ENCODE assay signal across 30 cellular contexts in the genomic region with DNA sequence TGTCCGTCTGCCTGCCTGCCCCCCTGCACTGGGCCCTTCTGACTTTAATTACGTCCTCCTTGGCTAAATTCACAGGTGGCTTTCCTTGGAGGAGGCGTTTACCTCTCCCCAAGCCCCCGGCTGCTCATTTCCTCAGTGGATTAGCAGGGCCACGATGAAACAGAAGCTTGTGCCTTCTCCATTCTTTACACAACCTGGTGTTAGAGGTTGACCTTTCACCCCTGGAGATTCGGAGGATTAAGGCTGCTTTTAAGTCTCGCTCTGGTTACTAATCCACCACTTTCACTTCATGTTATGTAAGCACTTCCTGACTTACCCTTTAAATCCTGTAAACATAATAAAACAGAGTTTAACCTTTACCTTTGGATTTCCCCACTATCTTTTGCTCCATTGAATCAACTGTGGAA.
DNase-seq lines count a peak whose midpoint lies in the region; ATAC-seq and TF ChIP-seq lines count a peak whose summit lies in the region.
"Had no signal": no experiment of that assay in that cellular context is flagged by ENCODE, and none has a peak within 500 bp of the region (broad histone marks: within the 10 kb centered on the region; RNA-seq: fewer than 3 reads in every experiment).

No MANE protein-coding gene starts in this region.

- H3K27ac ChIP-seq in GM23338 (ENCODE audit: low read depth) (no peak overlapping the region), esophagus muscularis mucosa (replicated peaks in 1 of 4) (no peak overlapping the region), mesendoderm (ENCODE audit: low read depth, low read length) (no peak overlapping the region)
- H3K27ac ChIP-seq: BLaER1, pancreas, sigmoid colon, tibial artery had no signal

- peaks cover 23% of the 10 kb centered on the region for H3K4me1 ChIP-seq in GM23338 (ENCODE audit: insufficient read depth)
- H3K4me1 ChIP-seq in esophagus muscularis mucosa: no peaks in the 10 kb centered on the region
- H3K4me1 ChIP-seq in mesendoderm (ENCODE audit: control insufficient read depth, low read depth, low read length): peaks cover 10% of the 10 kb centered on the region
- H3K4me1 ChIP-seq: BLaER1, pancreas, sigmoid colon, tibial artery had no signal

- no peaks in the 10 kb centered on the region for H3F3A ChIP-seq in GM23338 (replicated peaks; ENCODE audit: low read depth)

- no peak for TF ChIP-seq POLR2A in esophagus muscularis mucosa (IDR thresholded peaks at IDR 0.05; ENCODE audit: low read depth)

- H3K9me2 ChIP-seq in GM23338 (ENCODE audit: insufficient read depth): no peaks in the 10 kb centered on the region

- 48% methylated on average over 7 of the region's 7 CpGs for WGBS in esophagus muscularis mucosa
- WGBS in mesendoderm (ENCODE audit: extremely low coverage, insufficient coverage, low lambda C conversion rate): no CpG with 5 or more reads among the region's 7 CpGs

- no peak overlapping the region for H3K23ac ChIP-seq in mesendoderm (ENCODE audit: low read length)

- no peaks in the 10 kb centered on the region for H3K9me3 Mint-ChIP-seq in GM23338
- H3K9me3 Mint-ChIP-seq: activated CD4-positive, alpha-beta memory T cell treated with anti-CD3 and anti-CD28 coated beads, Interleukin-2, amount 10 ng/mL, durations not matched to agents 7 days and 5 days; activated naive CD8-positive, alpha-beta T cell treated with anti-CD3 and anti-CD28 coated beads, Interleukin-2, amount 10 ng/mL, durations not matched to agents 7 days and 5 days; mesothelial cell of epicardium; natural killer cell treated with Interleukin-12 subunit alpha and Interleukin-12 subunit beta and Interleukin-15 and Interleukin-18, amount 100 ng/mL, for 72 hours; stimulated activated naive CD8-positive, alpha-beta T cell treated with anti-CD3 and anti-CD28 coated beads, Interleukin-15, amount 100 ng/mL, for 72 hours had no signal

- H3K4me3 ChIP-seq in GM23338 (no peak overlapping the region), esophagus muscularis mucosa (no peak overlapping the region), mesendoderm (ENCODE audit: low read length) (no peak overlapping the region)
- H3K4me3 ChIP-seq: BLaER1, K562, MG63, pancreas, sigmoid colon, tibial artery had no signal

- H4K20me1 ChIP-seq in GM23338 (replicated peaks; ENCODE audit: insufficient read depth): no peaks in the 10 kb centered on the region
- H4K20me1 ChIP-seq: BLaER1 had no signal

- H3K27ac Mint-ChIP-seq in GM23338: no peak overlapping the region
- H3K27ac Mint-ChIP-seq: activated CD4-positive, alpha-beta memory T cell treated with anti-CD3 and anti-CD28 coated beads, Interleukin-2, amount 10 ng/mL, durations not matched to agents 7 days and 5 days; activated naive CD8-positive, alpha-beta T cell treated with anti-CD3 and anti-CD28 coated beads, Interleukin-2, amount 10 ng/mL, durations not matched to agents 7 days and 5 days; mesothelial cell of epicardium; natural killer cell treated with Interleukin-12 subunit alpha and Interleukin-12 subunit beta and Interleukin-15 and Interleukin-18, amount 100 ng/mL, for 72 hours; stimulated activated naive CD8-positive, alpha-beta T cell treated with anti-CD3 and anti-CD28 coated beads, Interleukin-15, amount 100 ng/mL, for 72 hours had no signal

- no peak overlapping the region for H3K9ac ChIP-seq in mesendoderm (ENCODE audit: low read length)
- H3K9ac ChIP-seq: BLaER1 had no signal

- H4K5ac ChIP-seq in mesendoderm (ENCODE audit: low read length): no peak overlapping the region

- no peak overlapping the region for H2AK5ac ChIP-seq in mesendoderm (ENCODE audit: low read length)

- H3K18ac ChIP-seq in mesendoderm (ENCODE audit: low read length): no peak overlapping the region

- H3K4me2 ChIP-seq in GM23338 (no peak overlapping the region), mesendoderm (ENCODE audit: low read length) (no peak overlapping the region)
- H3K4me2 ChIP-seq: BLaER1 had no signal

- intact Hi-C loops in esophagus muscularis mucosa (cut with DNase I): no loop called here

- TF ChIP-seq CTCF in GM23338 (conservative IDR thresholded peaks at IDR 0.05; ENCODE audit: low read depth in 2 of 2) (no peak), esophagus muscularis mucosa (IDR thresholded peaks at IDR 0.05) (no peak)

- H4K8ac ChIP-seq in mesendoderm (ENCODE audit: low read depth, low read length): no peak overlapping the region

- no peak overlapping the region for H3K56ac ChIP-seq in mesendoderm (ENCODE audit: low read length)

- no peak for DNase-seq in GM23338 (ENCODE audit: low spot score)
- peak; percentile 66 for DNase-seq in NCI-H82 treated with DMSO at 0.1 percent for 48 hours (lab: John Stamatoyannopoulos, UW; ENCODE audit: unreplicated experiment)
- DNase-seq in esophagus muscularis mucosa (ENCODE audit: extremely low spot score): peak; percentile 75
- peak; percentile 61 for DNase-seq in mesendoderm
- no peak for DNase-seq in retina
- DNase-seq in A172 (ENCODE audit: low spot score): no peak
- DNase-seq in stimulated activated CD4-positive, alpha-beta T cell treated with anti-CD3 and anti-CD28 coated beads, Interleukin-2, amount 100 ng/mL, for 24 hours: no peak
- no peak for DNase-seq in NCI-H2227 treated with DMSO at 0.1 percent for 48 hours (lab: John Stamatoyannopoulos, UW)
- DNase-seq: ACHN; activated CD4-positive, alpha-beta memory T cell treated with anti-CD3 and anti-CD28 coated beads, Interleukin-2, amount 10 ng/mL, durations not matched to agents 7 days and 5 days; activated effector memory CD4-positive, alpha-beta T cell treated with anti-CD3 and anti-CD28 coated beads, Interleukin-2, amount 50 U/mL, for 16 hours; activated naive CD8-positive, alpha-beta T cell treated with anti-CD3 and anti-CD28 coated beads, Interleukin-2, amount 10 ng/mL, durations not matched to agents 7 days and 5 days; central memory CD4-positive, alpha-beta T cell; COR-L47; left cardiac atrium; MG63; NCI-H1436; NCI-H2107; NCI-H510A treated with DMSO at 0.1 percent for 48 hours; OCI-M1; pancreas; sigmoid colon; stimulated activated CD4-positive, alpha-beta T cell treated with anti-CD3 and anti-CD28 coated beads, Interleukin-15, amount 100 ng/mL, for 24 hours; stimulated activated naive CD8-positive, alpha-beta T cell treated with anti-CD3 and anti-CD28 coated beads, Interleukin-15, amount 100 ng/mL, for 72 hours; T1000; tibial artery had no signal

- H3K79me1 ChIP-seq in mesendoderm (ENCODE audit: low read length): no peaks in the 10 kb centered on the region

- no peak overlapping the region for H2BK15ac ChIP-seq in mesendoderm (replicated peaks; ENCODE audit: low read depth)

- no peak overlapping the region for H3K4ac ChIP-seq in mesendoderm (ENCODE audit: low read depth, low read length)

- H3K27me3 Mint-ChIP-seq in GM23338 (ENCODE audit: insufficient read depth, low read depth, poor library complexity): peaks cover 2% of the 10 kb centered on the region
- H3K27me3 Mint-ChIP-seq: activated CD4-positive, alpha-beta memory T cell treated with anti-CD3 and anti-CD28 coated beads, Interleukin-2, amount 10 ng/mL, durations not matched to agents 7 days and 5 days had no signal

- H3K36me3 ChIP-seq in GM23338 (ENCODE audit: insufficient read depth) (no peaks in the 10 kb centered on the region), esophagus muscularis mucosa (no peaks in the 10 kb centered on the region), mesendoderm (ENCODE audit: control insufficient read depth, insufficient read depth, low read length) (no peaks in the 10 kb centered on the region)
- H3K36me3 ChIP-seq: BLaER1, MG63, pancreas, sigmoid colon, tibial artery had no signal

- ATAC-seq in GM23338: peak; percentile 33; the same call in 2 of the 3 replicates
- ATAC-seq: K562; left cardiac atrium; natural killer cell treated with Interleukin-12 subunit alpha and Interleukin-12 subunit beta and Interleukin-15 and Interleukin-18, amount 100 ng/mL, for 72 hours; pancreas; stimulated activated naive CD8-positive, alpha-beta T cell treated with anti-CD3 and anti-CD28 coated beads, Interleukin-15, amount 100 ng/mL, for 72 hours had no signal

- no peak overlapping the region for H2BK5ac ChIP-seq in mesendoderm (ENCODE audit: low read length)

- no peak overlapping the region for H3K4me3 Mint-ChIP-seq in GM23338
- H3K4me3 Mint-ChIP-seq: activated CD4-positive, alpha-beta memory T cell treated with anti-CD3 and anti-CD28 coated beads, Interleukin-2, amount 10 ng/mL, durations not matched to agents 7 days and 5 days; activated naive CD8-positive, alpha-beta T cell treated with anti-CD3 and anti-CD28 coated beads, Interleukin-2, amount 10 ng/mL, durations not matched to agents 7 days and 5 days; mesothelial cell of epicardium; natural killer cell treated with Interleukin-12 subunit alpha and Interleukin-12 subunit beta and Interleukin-15 and Interleukin-18, amount 100 ng/mL, for 72 hours; stimulated activated naive CD8-positive, alpha-beta T cell treated with anti-CD3 and anti-CD28 coated beads, Interleukin-15, amount 100 ng/mL, for 72 hours had no signal

- TF ChIP-seq EP300 in esophagus muscularis mucosa (IDR thresholded peaks at IDR 0.05): no peak

- H3K4me1 Mint-ChIP-seq in GM23338: peaks cover 37% of the 10 kb centered on the region
- H3K4me1 Mint-ChIP-seq: activated CD4-positive, alpha-beta memory T cell treated with anti-CD3 and anti-CD28 coated beads, Interleukin-2, amount 10 ng/mL, durations not matched to agents 7 days and 5 days; activated naive CD8-positive, alpha-beta T cell treated with anti-CD3 and anti-CD28 coated beads, Interleukin-2, amount 10 ng/mL, durations not matched to agents 7 days and 5 days; stimulated activated naive CD8-positive, alpha-beta T cell treated with anti-CD3 and anti-CD28 coated beads, Interleukin-15, amount 100 ng/mL, for 72 hours had no signal

- H3K79me2 ChIP-seq in GM23338 (replicated peaks; ENCODE audit: insufficient read depth): no peaks in the 10 kb centered on the region
- no peaks in the 10 kb centered on the region for H3K79me2 ChIP-seq in mesendoderm (ENCODE audit: control insufficient read depth, insufficient read depth, low read length)

- no peak overlapping the region for H2BK120ac ChIP-seq in mesendoderm (ENCODE audit: low read depth, low read length)

- no peaks in the 10 kb centered on the region for H3K27me3 ChIP-seq in GM23338 (ENCODE audit: insufficient read depth)
- H3K27me3 ChIP-seq in esophagus muscularis mucosa: peaks cover 0 to 41% (median 0%) of the 10 kb centered on the region in 4 donors
- no peaks in the 10 kb centered on the region for H3K27me3 ChIP-seq in mesendoderm (ENCODE audit: insufficient read depth, low read length, poor library complexity)
- H3K27me3 ChIP-seq: BLaER1, MG63, pancreas had no signal

- H3K9me3 ChIP-seq in esophagus muscularis mucosa: no peaks in the 10 kb centered on the region
- H3K9me3 ChIP-seq: BLaER1, MG63, pancreas, sigmoid colon, tibial artery had no signal

- H2AFZ ChIP-seq in GM23338: peak overlapping the region; percentile 54; the same call in 1 of the 2 replicates

- no peaks in the 10 kb centered on the region for H3K36me3 Mint-ChIP-seq in GM23338 (ENCODE audit: low read depth)
- H3K36me3 Mint-ChIP-seq: activated naive CD8-positive, alpha-beta T cell treated with anti-CD3 and anti-CD28 coated beads, Interleukin-2, amount 10 ng/mL, durations not matched to agents 7 days and 5 days; mesothelial cell of epicardium; natural killer cell treated with Interleukin-12 subunit alpha and Interleukin-12 subunit beta and Interleukin-15 and Interleukin-18, amount 100 ng/mL, for 72 hours had no signal

TF ChIP-seq in GM23338, 12 proteins besides CTCF, POLR2A, EP300 and RAD21 (continues in another document):
- no peak for TF ChIP-seq EZH2phosphoT487 (IDR thresholded peaks at IDR 0.05; ENCODE audit: unreplicated experiment)

Comparison
In these comparisons a context has a peak if more than half of its experiments do, and no peak if none do; other contexts are left out.
1. DNase-seq: peak in NCI-H82 treated with DMSO at 0.1 percent for 48 hours (single experiment), esophagus muscularis mucosa (single experiment) and mesendoderm (single experiment); none in GM23338 (single experiment), retina (single experiment), A172 (single experiment), stimulated activated CD4-positive, alpha-beta T cell treated with anti-CD3 and anti-CD28 coated beads, Interleukin-2, amount 100 ng/mL, for 24 hours (0 of 2) and NCI-H2227 treated with DMSO at 0.1 percent for 48 hours (single experiment).